ENCODE assay signal across 1 cellular context in genomic region chr2:112301171-112301584, GRCh38.
TF ChIP-seq lines count a peak whose summit lies in the region.

No MANE protein-coding gene starts in this region.

TF ChIP-seq in IMR-90, 13 proteins besides CTCF, POLR2A, EP300 and RAD21 (continued from another document):
- TF ChIP-seq USF2 (IDR thresholded peaks at IDR 0.05; ENCODE audit: low read depth, low read length) (no peak), FOS (IDR thresholded peaks at IDR 0.05; ENCODE audit: low read depth, low read length) (no peak), BHLHE40 (IDR thresholded peaks at IDR 0.05; ENCODE audit: low read depth, low read length) (no peak), MAZ (IDR thresholded peaks at IDR 0.05; ENCODE audit: borderline replicate concordance, low read depth, low read length) (no peak), CEBPB (IDR thresholded peaks at IDR 0.05; ENCODE audit: low read depth, low read length) (no peak), RFX5 (IDR thresholded peaks at IDR 0.05; ENCODE audit: low read depth, low read length) (no peak), MXI1 (IDR thresholded peaks at IDR 0.05; ENCODE audit: borderline replicate concordance, low read depth, low read length) (no peak), MAFK (IDR thresholded peaks at IDR 0.05; ENCODE audit: low read depth, low read length) (no peak), CHD1 (IDR thresholded peaks at IDR 0.05; ENCODE audit: low read depth, low read length) (no peak), RCOR1 (IDR thresholded peaks at IDR 0.05; ENCODE audit: insufficient replicate concordance, low read length) (no peak)
